Comparison of ENCODE assay signal across 28 cellular contexts in the genomic region with DNA sequence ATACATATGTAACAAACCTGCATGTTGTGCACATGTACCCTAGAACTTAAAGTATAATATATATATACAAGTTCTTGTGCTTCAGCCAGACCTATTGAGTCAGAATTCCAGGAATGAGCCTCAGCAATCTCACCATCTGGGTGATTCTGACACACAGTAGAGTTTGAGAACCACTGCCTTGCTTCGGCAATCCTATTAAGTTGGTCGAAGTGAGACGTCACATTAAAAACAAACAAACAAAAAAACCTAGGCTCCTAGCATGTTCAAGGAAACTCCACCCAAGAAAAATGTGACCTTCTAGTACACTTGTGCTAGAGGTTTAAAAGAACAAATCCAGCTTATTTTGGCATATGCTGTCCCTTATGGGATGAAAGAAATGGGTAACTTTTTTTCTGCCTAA.
"Had no signal": no experiment of that assay in that cellular context is flagged by ENCODE, and none has a peak within 500 bp of the region (broad histone marks: within the 10 kb centered on the region; RNA-seq: fewer than 3 reads in every experiment).

No MANE protein-coding gene starts in this region.

- H3K4me3 ChIP-seq: ovary, psoas muscle, right lobe of liver, spleen, stomach, thoracic aorta, thyroid gland, tibial nerve, upper lobe of left lung, vagina had no signal

- H3K9ac ChIP-seq: parathyroid adenoma had no signal

- H2AFZ ChIP-seq: parathyroid adenoma had no signal

- H3K79me2 ChIP-seq: parathyroid adenoma had no signal

- H3K36me3 ChIP-seq: neutrophil, ovary, right lobe of liver, spleen, stomach, thoracic aorta, thyroid gland, tibial nerve, upper lobe of left lung, vagina had no signal

- DNase-seq: naive B cell; naive thymus-derived CD8-positive, alpha-beta T cell; nephron progenitor cell; nucleus accumbens; ovary; posterior cingulate gyrus; psoas muscle; right cardiac atrium; right lobe of liver; small intestine; spleen; stimulated activated CD4-positive, alpha-beta T cell treated with anti-CD3 and anti-CD28 coated beads, Interleukin-12 subunit alpha, Interleukin-12 subunit beta, amount 100 ng/mL, for 4 hours; stimulated activated CD4-positive, alpha-beta T cell treated with anti-CD3 and anti-CD28 coated beads, Interleukin-2, amount 100 ng/mL, for 24 hours; stimulated activated CD4-positive, alpha-beta T cell treated with anti-CD3 and anti-CD28 coated beads, Interleukin-2, amount 100 ng/mL, for 48 hours; stimulated activated CD4-positive, alpha-beta T cell treated with anti-CD3 and anti-CD28 coated beads, Interleukin-4, amount 100 ng/mL, for 24 hours; stimulated activated naive B cell treated with anti-CD40 and anti-IgM and Interleukin-4, amounts not matched to agents 10 μg/mL and 1 μg/mL and 100 μg/mL, for 72 hours; stimulated activated naive CD4-positive, alpha-beta T cell treated with Interleukin-2 at 50 U/mL for 16 hours; stomach; thyroid gland; trophoblast cell; upper lobe of left lung had no signal

- H3K27ac ChIP-seq: neutrophil, ovary, parathyroid adenoma, psoas muscle, right lobe of liver, spleen, stomach, thoracic aorta, thyroid gland, tibial nerve, upper lobe of left lung, vagina had no signal

- H3K27me3 ChIP-seq: neutrophil, ovary, right lobe of liver, spleen, stomach, thyroid gland, tibial nerve, upper lobe of left lung, vagina had no signal

- H3K4me1 ChIP-seq: parathyroid adenoma, psoas muscle, right lobe of liver, thyroid gland, upper lobe of left lung had no signal

- ATAC-seq: naive thymus-derived CD8-positive, alpha-beta T cell; natural killer cell treated with Interleukin-12 subunit alpha and Interleukin-12 subunit beta and Interleukin-15 and Interleukin-18, amount 100 ng/mL, for 72 hours; psoas muscle; right lobe of liver; stimulated activated effector memory CD8-positive, alpha-beta T cell treated with anti-CD3 and anti-CD28 coated beads, Interleukin-12 subunit alpha, Interleukin-12 subunit beta, amount 100 ng/mL, for 72 hours; stimulated activated naive B cell treated with anti-CD40 and anti-IgM and Interleukin-4, amounts not matched to agents 10 μg/mL and 1 μg/mL and 100 μg/mL, for 72 hours had no signal

- H3K9me3 ChIP-seq: neutrophil, ovary, psoas muscle, right lobe of liver, spleen, stomach, thoracic aorta, thyroid gland, tibial nerve, upper lobe of left lung, vagina had no signal
